ENCODE assay signal across 24 cellular contexts in the genomic region with DNA sequence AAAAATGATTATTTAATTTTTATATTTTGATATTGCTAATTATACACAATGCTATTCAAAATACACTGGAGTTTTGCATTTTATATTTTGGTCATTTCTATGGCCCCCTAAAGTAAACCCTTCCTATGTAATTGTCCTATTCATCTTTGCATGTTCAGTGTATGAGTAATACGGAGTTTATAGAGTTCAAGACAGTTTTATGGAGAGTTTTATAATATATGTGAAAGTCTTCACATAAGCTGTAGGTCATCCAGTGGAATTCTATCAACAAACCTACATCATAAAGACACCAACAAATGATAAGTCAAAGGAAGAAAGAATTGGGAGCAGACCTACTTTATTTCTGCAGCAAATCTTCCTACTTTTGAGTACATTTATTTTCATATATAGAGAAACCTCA.
"Had no signal": no experiment of that assay in that cellular context is flagged by ENCODE, and none has a peak within 500 bp of the region (broad histone marks: within the 10 kb centered on the region; RNA-seq: fewer than 3 reads in every experiment).

No MANE protein-coding gene starts in this region.

- H3K4me2 ChIP-seq: SK-N-SH had no signal

- DNase-seq: IMR-90, Karpas-422, KG1, MM.1S, NCI-H1092 treated with DMSO at 0.1 percent for 48 hours, NCI-H1436, NCI-H187, NCI-H2029, NCI-H2081 treated with DMSO at 0.1 percent for 48 hours, NCI-H2171, NCI-H226, NCI-H446, NCI-H510A, NCI-H524 treated with DMSO at 0.1 percent for 48 hours, NCI-H69, NCI-H774, SHP77, SK-N-SH, SW 1271, T-cell had no signal

- H3K9ac ChIP-seq: SK-N-SH had no signal

- H3K9me3 ChIP-seq: SK-N-SH had no signal

- H3K27ac ChIP-seq: HL-60, RWPE1 had no signal

- ATAC-seq: HepG2, Panc1, T-cell had no signal
